8 cellular contexts compared by ENCODE assay signal in genomic region chrX:33336783-33337182, GRCh38.
A peak's percentile ranks its signal among the peaks of the same experiment; 100 is the strongest.
DNase-seq lines count a peak whose midpoint lies in the region; ATAC-seq and TF ChIP-seq lines count a peak whose summit lies in the region.

No MANE protein-coding gene starts in this region.

- H3K9me3 Mint-ChIP-seq in nephron = no peaks in the 10 kb centered on the region

- H3K36me3 Mint-ChIP-seq in nephron (ENCODE audit: low read depth) = no peaks in the 10 kb centered on the region

- H3K4me1 Mint-ChIP-seq in nephron = peaks cover 22% of the 10 kb centered on the region

- H3K27ac Mint-ChIP-seq in nephron = no peak overlapping the region

- ATAC-seq in HG03135 (IDR thresholded peaks at IDR 0.05; ENCODE audit: unreplicated experiment) (no peak), HG02610 (IDR thresholded peaks at IDR 0.05; ENCODE audit: unreplicated experiment) (no peak)
- ATAC-seq in stimulated activated naive CD8-positive, alpha-beta T cell treated with anti-CD3 and anti-CD28 coated beads, Interleukin-15, Interleukin-2, amounts not matched to agents 100 U/mL and 50 U/mL, for 24 hours = no peak

- DNase-seq in G401 (ENCODE audit: low spot score) (peak; percentile 7), T47D (ENCODE audit: low read depth in 1 of 2, low spot score in 1 of 2) (peak; percentile 2 to 59), KG1 (lab: John Stamatoyannopoulos, UW) (no peak)
- no peak for DNase-seq in stimulated activated naive CD8-positive, alpha-beta T cell treated with anti-CD3 and anti-CD28 coated beads, Interleukin-15, Interleukin-2, amounts not matched to agents 100 U/mL and 50 U/mL, for 24 hours

- no peaks in the 10 kb centered on the region for H3K27me3 Mint-ChIP-seq in nephron (ENCODE audit: low read depth)

- H3K4me3 Mint-ChIP-seq in nephron = no peak overlapping the region

- in situ Hi-C loops in G401 (cut with HindIII; ENCODE audit: low sequenced_read_pairs) = no loop called here
- in situ Hi-C loops in T47D (cut with HindIII; ENCODE audit: low pct_unique_long_range_greater_than_20kb, low sequenced_read_pairs) = no loop called here

- TF ChIP-seq CTCF in LNCAP (IDR thresholded peaks at IDR 0.05) = peak; percentile 46; the same call in 1 of the 2 replicates
- peak; percentile 39 to 58 (median 46) for TF ChIP-seq CTCF in nephron (IDR thresholded peaks at IDR 0.05; ENCODE audit: unreplicated experiment in 3 of 3)

Comparison
In these comparisons a context has a peak if more than half of its experiments do, and no peak if none do; other contexts are left out.
1. DNase-seq: peak in G401 (single experiment) and T47D (2 of 2); none in KG1 (single experiment) and stimulated activated naive CD8-positive, alpha-beta T cell treated with anti-CD3 and anti-CD28 coated beads, Interleukin-15, Interleukin-2, amounts not matched to agents 100 U/mL and 50 U/mL, for 24 hours (single experiment).